Comparison of ENCODE assay signal across 21 cellular contexts in the genomic region with DNA sequence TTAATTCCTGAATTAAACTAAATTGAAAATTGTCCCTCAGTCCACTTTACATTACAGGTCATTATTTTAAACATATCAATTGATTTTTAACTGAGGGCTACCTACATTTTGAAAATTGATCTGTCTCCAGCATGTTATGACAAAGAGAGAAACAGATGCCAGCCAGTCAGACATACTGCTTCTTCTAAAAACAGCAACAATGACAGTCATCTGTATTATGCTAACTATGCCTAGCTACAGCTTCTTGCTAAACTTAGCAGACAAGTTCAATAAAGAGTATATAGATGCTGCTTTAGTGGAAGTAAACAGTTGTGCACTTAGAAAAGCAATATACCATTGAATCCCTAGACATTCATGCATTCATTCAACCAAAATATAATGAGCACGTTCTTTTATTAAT. TPM values are rescaled to one million over a fixed set of nuclear protein-coding genes. Genes with fewer than 3 reads are reported as not detected.
A peak's percentile ranks its signal among the peaks of the same experiment; 100 is the strongest.
DNase-seq lines count a peak whose midpoint lies in the region; ATAC-seq and TF ChIP-seq lines count a peak whose summit lies in the region.
"Had no signal": no experiment of that assay in that cellular context is flagged by ENCODE, and none has a peak within 500 bp of the region (broad histone marks: within the 10 kb centered on the region; RNA-seq: fewer than 3 reads in every experiment).

No MANE protein-coding gene starts in this region.

- peak overlapping the region; percentile 92 for H3K27ac ChIP-seq in cardiac muscle cell
- no peak overlapping the region for H3K27ac ChIP-seq in right atrium auricular region
- H3K27ac ChIP-seq in colonic mucosa, result no peak overlapping the region
- H3K27ac ChIP-seq: BLaER1, GM23248, PC-9 had no signal

- H3K27me3 Mint-ChIP-seq in glutamatergic neuron (ENCODE audit: unreplicated experiment) (no peaks in the 10 kb centered on the region), nephron (ENCODE audit: low read depth) (no peaks in the 10 kb centered on the region), natural killer cell (ENCODE audit: low read depth in 2 of 2) (no peaks in the 10 kb centered on the region)
- H3K27me3 Mint-ChIP-seq: CD4-positive, alpha-beta T cell had no signal

- H3K4me1 ChIP-seq in cardiac muscle cell (ENCODE audit: low read depth), result peaks cover 63% of the 10 kb centered on the region
- no peaks in the 10 kb centered on the region for H3K4me1 ChIP-seq in right atrium auricular region
- H3K4me1 ChIP-seq in colonic mucosa, result no peaks in the 10 kb centered on the region

- H3K36me3 Mint-ChIP-seq in glutamatergic neuron (ENCODE audit: unreplicated experiment) (no peaks in the 10 kb centered on the region), nephron (ENCODE audit: low read depth) (peaks cover 9% of the 10 kb centered on the region), natural killer cell (no peaks in the 10 kb centered on the region)

- peaks cover 14% of the 10 kb centered on the region for H3K36me3 ChIP-seq in cardiac muscle cell
- H3K36me3 ChIP-seq in right atrium auricular region, result peaks cover 9% of the 10 kb centered on the region
- H3K36me3 ChIP-seq in colonic mucosa, result no peaks in the 10 kb centered on the region

- intact Hi-C loops in colonic mucosa (cut with DNase I) (no loop called here), natural killer cell (cut with micrococcal nuclease) (no loop called here)

- H3K9me3 Mint-ChIP-seq in glutamatergic neuron (ENCODE audit: unreplicated experiment) (no peaks in the 10 kb centered on the region), nephron (no peaks in the 10 kb centered on the region), natural killer cell (no peaks in the 10 kb centered on the region)
- H3K9me3 Mint-ChIP-seq: CD4-positive, alpha-beta T cell; H9 had no signal

- H3K9me3 ChIP-seq in cardiac muscle cell (ENCODE audit: low read depth) (no peaks in the 10 kb centered on the region), right atrium auricular region (no peaks in the 10 kb centered on the region), colonic mucosa (no peaks in the 10 kb centered on the region)
- H3K9me3 ChIP-seq: BLaER1 had no signal

- peaks cover 28% of the 10 kb centered on the region for H3K4me1 Mint-ChIP-seq in glutamatergic neuron (ENCODE audit: low read depth, unreplicated experiment)
- peaks cover 42% of the 10 kb centered on the region for H3K4me1 Mint-ChIP-seq in nephron
- H3K4me1 Mint-ChIP-seq in natural killer cell, result no peaks in the 10 kb centered on the region

- TF ChIP-seq CTCF in cardiac muscle cell (IDR thresholded peaks at IDR 0.05; ENCODE audit: low read depth, low read length) (no peak), right atrium auricular region (IDR thresholded peaks at IDR 0.05) (no peak), glutamatergic neuron (IDR thresholded peaks at IDR 0.05; ENCODE audit: partially characterized antibody, unreplicated experiment) (no peak), nephron (IDR thresholded peaks at IDR 0.05; ENCODE audit: unreplicated experiment in 3 of 3) (no peak), colonic mucosa (IDR thresholded peaks at IDR 0.05) (no peak), natural killer cell (IDR thresholded peaks at IDR 0.05) (no peak)

- DNase-seq in cardiac muscle cell (ENCODE audit: low read depth in 1 of 2, low spot score in 1 of 2) (no peak), right atrium auricular region (ENCODE audit: low spot score) (no peak), glutamatergic neuron (no peak), colonic mucosa (no peak), natural killer cell (no peak)
- DNase-seq: CD4-positive, alpha-beta T cell; DMS53; H9; MV-4-11; NCI-H1105; NCI-H146; NCI-H2029 treated with DMSO at 0.1 percent for 48 hours; NCI-H446 treated with DMSO at 0.1 percent for 48 hours; NCI-H526; PC-9; SHP77 had no signal

- ATAC-seq in HG02763 (IDR thresholded peaks at IDR 0.05; ENCODE audit: unreplicated experiment) (no peak), natural killer cell (no peak)
- ATAC-seq: K562 had no signal

- H3K4me3 Mint-ChIP-seq in glutamatergic neuron (ENCODE audit: unreplicated experiment) (no peak overlapping the region), nephron (peak overlapping the region in 2 of 3 experiments; percentile 37 to 81), natural killer cell (no peak overlapping the region)
- H3K4me3 Mint-ChIP-seq: CD4-positive, alpha-beta T cell; H9 had no signal

- no peaks in the 10 kb centered on the region for H3K27me3 ChIP-seq in cardiac muscle cell
- H3K27me3 ChIP-seq in right atrium auricular region, result no peaks in the 10 kb centered on the region
- H3K27me3 ChIP-seq in colonic mucosa, result no peaks in the 10 kb centered on the region
- H3K27me3 ChIP-seq: BLaER1 had no signal

- H3K27ac Mint-ChIP-seq in glutamatergic neuron (ENCODE audit: unreplicated experiment), result peak overlapping the region; percentile 55
- H3K27ac Mint-ChIP-seq in nephron, result no peak overlapping the region
- no peak overlapping the region for H3K27ac Mint-ChIP-seq in natural killer cell
- H3K27ac Mint-ChIP-seq: CD4-positive, alpha-beta T cell; H9 had no signal

- H3K4me3 ChIP-seq in cardiac muscle cell, result peak overlapping the region; percentile 71
- H3K4me3 ChIP-seq in right atrium auricular region, result no peak overlapping the region
- no peak overlapping the region for H3K4me3 ChIP-seq in colonic mucosa
- H3K4me3 ChIP-seq: BLaER1, GM23248, K562, PC-9 had no signal

- H3K9ac ChIP-seq in colonic mucosa (ENCODE audit: low read depth in 2 of 2, low read length in 2 of 2), result no peak overlapping the region
- H3K9ac ChIP-seq: BLaER1, GM23248 had no signal

RNA-seq across cellular contexts. Expression of a gene that starts 48.6 kb away (rescaled TPM):
- total RNA-seq in cardiac muscle cell (4.2 and 7.2 TPM in 2 replicates), right atrium auricular region (10 to 100 TPM; 11.1 to 12.5 TPM), glutamatergic neuron (ENCODE audit: unreplicated experiment) (2.9 TPM), colonic mucosa (1 to 10 TPM; 4.8 to 5.2 TPM), natural killer cell (1 to 10 TPM; 3.8 to 5.1 (median 4.6) TPM)
- polyA plus RNA-seq in cardiac muscle cell, result 11.5 and 18.3 TPM in 2 replicates

Comparison
In these comparisons a context has a peak if more than half of its experiments do, and no peak if none do; other contexts are left out.
1. H3K4me3 Mint-ChIP-seq: peak in nephron (2 of 3); none in glutamatergic neuron (single experiment) and natural killer cell (single experiment).